Comparison of ENCODE assay signal across 8 cellular contexts in the genomic region with DNA sequence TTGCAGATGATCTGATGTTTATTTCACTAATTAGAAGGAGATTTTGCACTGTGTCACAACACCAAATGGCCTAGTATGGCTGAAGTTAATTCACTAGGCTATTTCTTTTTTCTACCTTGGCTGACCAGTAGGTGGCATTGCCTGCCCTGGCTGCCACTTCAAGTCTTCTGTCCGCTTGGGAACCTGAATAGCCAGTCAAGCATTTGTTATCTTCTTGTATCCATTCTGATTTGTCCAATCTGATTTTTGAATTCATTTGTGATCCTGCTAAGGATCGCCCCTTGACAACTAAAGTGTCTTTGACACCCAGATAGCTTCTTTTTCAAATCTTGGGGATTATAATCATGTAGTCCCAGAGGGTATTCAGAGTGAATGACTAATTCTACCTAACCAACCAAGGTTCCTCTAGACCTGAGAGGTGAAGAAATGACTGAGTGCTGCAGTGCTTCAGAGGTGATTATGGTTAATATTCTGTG.
DNase-seq lines count a peak whose midpoint lies in the region; ATAC-seq and TF ChIP-seq lines count a peak whose summit lies in the region.

No MANE protein-coding gene starts in this region.

- peaks cover 8% of the 10 kb centered on the region for H3K36me3 Mint-ChIP-seq in stimulated activated memory B cell treated with anti-CD40 and anti-IgM and Interleukin-4, amounts not matched to agents 10 μg/mL and 1 μg/mL and 100 μg/mL, for 72 hours

- H3K27me3 Mint-ChIP-seq in stimulated activated memory B cell treated with anti-CD40 and anti-IgM and Interleukin-4, amounts not matched to agents 10 μg/mL and 1 μg/mL and 100 μg/mL, for 72 hours: peaks cover 19% of the 10 kb centered on the region

- no peak overlapping the region for H3K27ac ChIP-seq in parathyroid adenoma

- no peak overlapping the region for H3K9ac ChIP-seq in parathyroid adenoma

- DNase-seq in ELF-1 (ENCODE audit: low read depth, low spot score) (peak; percentile 49), NCI-H526 treated with DMSO at 0.1 percent for 48 hours (lab: John Stamatoyannopoulos, UW) (peak; percentile 52), globus pallidus (ENCODE audit: low spot score) (peak; percentile 58)
- DNase-seq in activated T-cell treated with anti-CD3 and anti-CD28 coated beads, Interleukin-2, amount 50 U/mL, for 48 hours: peak; percentile 28 to 38

- no peak overlapping the region for H3K27ac Mint-ChIP-seq in stimulated activated memory B cell treated with anti-CD40 and anti-IgM and Interleukin-4, amounts not matched to agents 10 μg/mL and 1 μg/mL and 100 μg/mL, for 72 hours

- no peak overlapping the region for H3K4me3 ChIP-seq in parathyroid adenoma (ENCODE audit: low read depth, low read length)

- no peaks in the 10 kb centered on the region for H3K79me2 ChIP-seq in parathyroid adenoma

- no peaks in the 10 kb centered on the region for H3K9me3 ChIP-seq in parathyroid adenoma (ENCODE audit: control insufficient read depth, low read length)

- H3K27me3 ChIP-seq in parathyroid adenoma (ENCODE audit: control insufficient read depth, insufficient read depth, low read length): no peaks in the 10 kb centered on the region

- peak; percentile 63 for TF ChIP-seq CTCF in parathyroid adenoma (IDR thresholded peaks at IDR 0.05)

- H3K9me3 Mint-ChIP-seq in stimulated activated memory B cell treated with anti-CD40 and anti-IgM and Interleukin-4, amounts not matched to agents 10 μg/mL and 1 μg/mL and 100 μg/mL, for 72 hours: no peaks in the 10 kb centered on the region

- H3K4me1 ChIP-seq in parathyroid adenoma: no peaks in the 10 kb centered on the region

- H3K4me2 ChIP-seq in parathyroid adenoma (ENCODE audit: low read length): no peak overlapping the region

- no peak overlapping the region for H2AFZ ChIP-seq in parathyroid adenoma

- H3K36me3 ChIP-seq in parathyroid adenoma (ENCODE audit: control insufficient read depth, insufficient read depth, low read length): no peaks in the 10 kb centered on the region

- peaks cover 19% of the 10 kb centered on the region for H3K4me1 Mint-ChIP-seq in stimulated activated memory B cell treated with anti-CD40 and anti-IgM and Interleukin-4, amounts not matched to agents 10 μg/mL and 1 μg/mL and 100 μg/mL, for 72 hours

- H3K4me3 Mint-ChIP-seq in stimulated activated memory B cell treated with anti-CD40 and anti-IgM and Interleukin-4, amounts not matched to agents 10 μg/mL and 1 μg/mL and 100 μg/mL, for 72 hours: no peak overlapping the region

- ATAC-seq in GM19455 (IDR thresholded peaks at IDR 0.05; ENCODE audit: unreplicated experiment): peak; percentile 82
- peak; percentile 76 for ATAC-seq in HG03432 (IDR thresholded peaks at IDR 0.05; ENCODE audit: unreplicated experiment)
- ATAC-seq in stimulated activated memory B cell treated with anti-CD40 and anti-IgM and Interleukin-4, amounts not matched to agents 10 μg/mL and 1 μg/mL and 100 μg/mL, for 72 hours: no peak
